Comparison of ENCODE assay signal across 25 cellular contexts in the genomic region with DNA sequence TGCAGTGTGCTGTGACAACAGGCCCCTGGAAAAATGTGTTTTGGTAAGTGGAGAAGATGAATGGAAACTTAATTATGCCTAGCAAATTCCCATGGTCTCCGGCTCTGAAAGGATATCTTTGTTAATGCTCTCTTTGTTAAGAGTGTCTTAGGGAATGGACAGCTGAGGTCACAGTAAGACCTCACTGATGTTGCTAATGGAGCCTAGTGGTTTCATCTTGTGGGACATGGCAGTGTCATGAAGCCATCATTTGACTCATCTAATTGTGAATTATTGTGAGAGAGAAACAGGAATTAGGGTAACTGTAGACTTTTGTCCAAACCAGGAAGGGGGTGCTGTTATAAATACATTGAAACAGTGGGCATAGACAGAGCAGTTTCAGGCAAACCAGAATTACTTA.
A peak's percentile ranks its signal among the peaks of the same experiment; 100 is the strongest.
DNase-seq lines count a peak whose midpoint lies in the region; ATAC-seq and TF ChIP-seq lines count a peak whose summit lies in the region.
"Had no signal": no experiment of that assay in that cellular context is flagged by ENCODE, and none has a peak within 500 bp of the region (broad histone marks: within the 10 kb centered on the region; RNA-seq: fewer than 3 reads in every experiment).

No MANE protein-coding gene starts in this region.

- H3K27me3 Mint-ChIP-seq in CD4-positive, CD25-positive, alpha-beta regulatory T cell = no peaks in the 10 kb centered on the region

- TF ChIP-seq POLR2A in right lobe of liver (IDR thresholded peaks at IDR 0.05) = no peak

- peaks cover 8 to 15% (median 11%) of the 10 kb centered on the region in 4 donors for H3K4me1 Mint-ChIP-seq in CD4-positive, CD25-positive, alpha-beta regulatory T cell

- H3K27ac Mint-ChIP-seq in CD4-positive, CD25-positive, alpha-beta regulatory T cell = peak overlapping the region in 1 of 3 donors; percentile 32
- H3K27ac Mint-ChIP-seq: CD8-positive, alpha-beta T cell had no signal

- H3K9me3 ChIP-seq in CD4-positive, CD25-positive, alpha-beta regulatory T cell (ENCODE audit: control insufficient read depth in 2 of 2, low read length in 2 of 2) = no peaks in the 10 kb centered on the region
- no peaks in the 10 kb centered on the region for H3K9me3 ChIP-seq in aorta (ENCODE audit: control insufficient read depth, low read length)
- no peaks in the 10 kb centered on the region for H3K9me3 ChIP-seq in right lobe of liver
- H3K9me3 ChIP-seq: A549, body of pancreas, left lung, thoracic aorta had no signal

- in situ Hi-C loops in SK-MEL-5 (cut with HindIII; ENCODE audit: low pct_unique_long_range_greater_than_20kb, low sequenced_read_pairs) = loop anchor here (25.0 kb wide), 1 partner anchor 370 kb away; no protein-coding TSS in a partner anchor

- peaks cover 5% of the 10 kb centered on the region for H3K4me1 ChIP-seq in CD4-positive, CD25-positive, alpha-beta regulatory T cell (ENCODE audit: control insufficient read depth, insufficient read depth, low read length, poor library complexity, severe bottlenecking)
- H3K4me1 ChIP-seq in aorta (ENCODE audit: control insufficient read depth in 1 of 2, insufficient read depth in 2 of 2, low read length in 2 of 2) (peaks cover 0 to 4% of the 10 kb centered on the region in 2 donors), right lobe of liver (no peaks in the 10 kb centered on the region)

- H3K36me3 ChIP-seq in CD4-positive, CD25-positive, alpha-beta regulatory T cell (ENCODE audit: control insufficient read depth, insufficient read depth, low read length) = no peaks in the 10 kb centered on the region
- H3K36me3 ChIP-seq in aorta (ENCODE audit: control insufficient read depth in 1 of 2, insufficient read depth in 2 of 2, low read length in 1 of 2) = no peaks in the 10 kb centered on the region
- no peaks in the 10 kb centered on the region for H3K36me3 ChIP-seq in right lobe of liver
- H3K36me3 ChIP-seq: left lung, thoracic aorta had no signal

- peak overlapping the region; percentile 37 for H3K27ac ChIP-seq in CD4-positive, CD25-positive, alpha-beta regulatory T cell (ENCODE audit: insufficient read depth, low read length, poor library complexity, severe bottlenecking)
- H3K27ac ChIP-seq in aorta (ENCODE audit: low read depth in 1 of 2, low read length in 2 of 2) (no peak overlapping the region), right lobe of liver (no peak overlapping the region)
- H3K27ac ChIP-seq: A549, thoracic aorta, VCaP had no signal

- intact Hi-C loops in aorta (cut with DNase I) = no loop called here
- intact Hi-C loops in right lobe of liver (cut with DNase I) = no loop called here

- H3K4me3 Mint-ChIP-seq in CD4-positive, CD25-positive, alpha-beta regulatory T cell = no peak overlapping the region
- H3K4me3 Mint-ChIP-seq: CD8-positive, alpha-beta T cell; H9 had no signal

- no peak for DNase-seq in CD4-positive, CD25-positive, alpha-beta regulatory T cell
- DNase-seq in SK-MEL-5 (ENCODE audit: low read depth, low spot score) (peak; percentile 79), foreskin melanocyte (peak; percentile 89), pons (ENCODE audit: low spot score) (peak; percentile 71), aorta (no peak), right lobe of liver (no peak)
- DNase-seq: activated CD4-positive, alpha-beta T cell treated with anti-CD3 and anti-CD28 coated beads for 4 hours; activated CD8-positive, alpha-beta memory T cell treated with anti-CD3 and anti-CD28 coated beads for 24 hours; activated effector memory CD4-positive, alpha-beta T cell treated with anti-CD3 and anti-CD28 coated beads, Interleukin-2, amount 50 U/mL, for 16 hours; activated T-cell treated with anti-CD3 and anti-CD28 coated beads, Interleukin-2, amount 50 U/mL, for 1 hour; body of pancreas; CD8-positive, alpha-beta T cell; cerebellar nuclear complex; H9; left lung; NCI-H1417 treated with DMSO at 0.1 percent for 48 hours; NCI-H2081 treated with DMSO at 0.1 percent for 48 hours; NCI-H446 treated with DMSO at 0.1 percent for 48 hours; Right ventricle myocardium superior; stimulated activated naive CD4-positive, alpha-beta T cell treated with Interleukin-2 at 50 U/mL for 16 hours had no signal

- ATAC-seq in CD4-positive, CD25-positive, alpha-beta regulatory T cell (ENCODE audit: low read depth in 2 of 2) = no peak
- no peak for ATAC-seq in GM19467 (IDR thresholded peaks at IDR 0.05; ENCODE audit: unreplicated experiment)
- no peak for ATAC-seq in aorta (ENCODE audit: low FRiP score)
- no peak for ATAC-seq in right lobe of liver
- no peak for ATAC-seq in HG02884 (IDR thresholded peaks at IDR 0.05; ENCODE audit: unreplicated experiment)
- ATAC-seq: CD8-positive, alpha-beta T cell had no signal

- no peak for TF ChIP-seq CTCF in right lobe of liver (IDR thresholded peaks at IDR 0.05)

- 0% methylated on average over 1 of the region's 1 CpG for WGBS in aorta, 2 donors
- WGBS in right lobe of liver (ENCODE audit: insufficient coverage, low coverage, low lambda C conversion rate, missing lambda C conversion rate) = 0% methylated on average over 1 of the region's 1 CpG

- no peaks in the 10 kb centered on the region for H3K27me3 ChIP-seq in CD4-positive, CD25-positive, alpha-beta regulatory T cell (ENCODE audit: control insufficient read depth, insufficient read depth, low read length)
- H3K27me3 ChIP-seq in aorta (ENCODE audit: control insufficient read depth in 1 of 2, insufficient read depth in 2 of 2, low read length in 1 of 2) = no peaks in the 10 kb centered on the region
- H3K27me3 ChIP-seq in right lobe of liver = no peaks in the 10 kb centered on the region
- H3K27me3 ChIP-seq: body of pancreas, left lung had no signal

- no peak overlapping the region for H3K4me3 ChIP-seq in CD4-positive, CD25-positive, alpha-beta regulatory T cell (ENCODE audit: low read depth, low read length)
- H3K4me3 ChIP-seq in aorta (ENCODE audit: low read length in 2 of 2) (no peak overlapping the region), right lobe of liver (no peak overlapping the region)
- H3K4me3 ChIP-seq: A549, body of pancreas, left lung had no signal

- H3K36me3 Mint-ChIP-seq in CD4-positive, CD25-positive, alpha-beta regulatory T cell = no peaks in the 10 kb centered on the region
- H3K36me3 Mint-ChIP-seq: CD8-positive, alpha-beta T cell had no signal

- H3K9me3 Mint-ChIP-seq in CD4-positive, CD25-positive, alpha-beta regulatory T cell = peaks cover 0 to 1% (median 0%) of the 10 kb centered on the region in 7 donors
- H3K9me3 Mint-ChIP-seq: CD8-positive, alpha-beta T cell had no signal

Comparison
In these comparisons a context has a peak if more than half of its experiments do, and no peak if none do; other contexts are left out.
1. DNase-seq: peak in SK-MEL-5 (single experiment), foreskin melanocyte (single experiment) and pons (single experiment); none in CD4-positive, CD25-positive, alpha-beta regulatory T cell (0 of 3), aorta (0 of 2) and right lobe of liver (0 of 3).